Comparison of ENCODE assay signal across 8 cellular contexts in genomic region chr4:8961388-8961787, GRCh38.
A peak's percentile ranks its signal among the peaks of the same experiment; 100 is the strongest.
DNase-seq lines count a peak whose midpoint lies in the region; ATAC-seq and TF ChIP-seq lines count a peak whose summit lies in the region.
"Not testable (repeated sequence)": the region's sequence is repeated elsewhere in the genome, so short reads cannot be mapped to it uniquely, and the experiment has no call there.

No MANE protein-coding gene starts in this region.

- not testable (repeated sequence) for H3K36me3 ChIP-seq in psoas muscle (ENCODE audit: insufficient read depth in 1 of 2, low read depth in 1 of 2); testis (ENCODE audit: low read depth, missing control alignments)

- peak; percentile 17; the same call in 1 of the 2 replicates for TF ChIP-seq CTCF in RWPE1 (conservative IDR thresholded peaks at IDR 0.05; ENCODE audit: low read depth)
- peak in 53 of 56 donors; percentile 28 to 76 (median 57) for TF ChIP-seq CTCF in dorsolateral prefrontal cortex (IDR thresholded peaks at IDR 0.05 in 54 of 56, conservative IDR thresholded peaks at IDR 0.05 in 2 of 56; ENCODE audit: low read depth in 1 of 56, partially characterized antibody in 56 of 56)
- TF ChIP-seq CTCF in psoas muscle (IDR thresholded peaks at IDR 0.05), result peak; percentile 6
- TF ChIP-seq CTCF in testis (IDR thresholded peaks at IDR 0.05), result peak; percentile 10 to 48 (median 17)

- H3K27me3 ChIP-seq in dorsolateral prefrontal cortex (peaks cover 0 to 58% (median 7%) of the 10 kb centered on the region in 45 donors), psoas muscle (ENCODE audit: insufficient read depth in 3 of 3, low read length in 2 of 3) (peaks cover 0 to 14% (median 3%) of the 10 kb centered on the region in 3 donors)
- not testable (repeated sequence) for H3K27me3 ChIP-seq in testis

- ATAC-seq in psoas muscle, result not testable (repeated sequence)

- H3K4me1 ChIP-seq in psoas muscle, testis: not testable (repeated sequence)

- CTCF ChIA-PET in RWPE1 (lab: Yijun Ruan, JAX), result not testable (repeated sequence)

- H3K9me3 ChIP-seq in psoas muscle, testis: not testable (repeated sequence)

- DNase-seq in EL (peak; percentile 8), LoVo (ENCODE audit: low spot score) (peak; percentile 32), dorsolateral prefrontal cortex (peak; percentile 21 to 82 (median 71)), inferior parietal cortex (ENCODE audit: extremely low spot score) (peak; percentile 40), testis (peak; percentile 83)
- not testable (repeated sequence) for DNase-seq in RWPE1 (ENCODE audit: low spot score); psoas muscle
- DNase-seq in activated CD8-positive, alpha-beta memory T cell treated with anti-CD3 and anti-CD28 coated beads, Interleukin-2, amount 50 U/mL, for 4 hours, result peak; percentile 23

- intact Hi-C loops in dorsolateral prefrontal cortex (cut with DNase I); psoas muscle (cut with DNase I); testis (cut with DNase I; ENCODE audit: low total_unique reads): not testable (repeated sequence)

- H3K27ac ChIP-seq in RWPE1, dorsolateral prefrontal cortex, psoas muscle, testis: not testable (repeated sequence)

- POLR2A ChIA-PET in RWPE1 (lab: Yijun Ruan, JAX; ENCODE audit: low non-redundant PET), result not testable (repeated sequence)

- H3K4me3 ChIP-seq in dorsolateral prefrontal cortex, psoas muscle, testis: not testable (repeated sequence)

- TF ChIP-seq POLR2A in testis (IDR thresholded peaks at IDR 0.05), result not testable (repeated sequence)

- 7 to 22% (median 8%) methylated on average over 8 to 10 of the region's 10 CpGs for WGBS in psoas muscle, 3 donors
- 28% methylated on average over 10 of the region's 10 CpGs; no CpG with 5 or more reads in 1 of the 2 donors for WGBS in testis, 2 donors

Comparison
In these comparisons a context has a peak if more than half of its experiments do, and no peak if none do; other contexts are left out.
1. CTCF ChIP-seq: peak in every context shown above with its lines; median percentile 57 in dorsolateral prefrontal cortex; 17 in RWPE1; 17 in testis; 6 in psoas muscle.